Comparison of ENCODE assay signal across 24 cellular contexts in the genomic region with DNA sequence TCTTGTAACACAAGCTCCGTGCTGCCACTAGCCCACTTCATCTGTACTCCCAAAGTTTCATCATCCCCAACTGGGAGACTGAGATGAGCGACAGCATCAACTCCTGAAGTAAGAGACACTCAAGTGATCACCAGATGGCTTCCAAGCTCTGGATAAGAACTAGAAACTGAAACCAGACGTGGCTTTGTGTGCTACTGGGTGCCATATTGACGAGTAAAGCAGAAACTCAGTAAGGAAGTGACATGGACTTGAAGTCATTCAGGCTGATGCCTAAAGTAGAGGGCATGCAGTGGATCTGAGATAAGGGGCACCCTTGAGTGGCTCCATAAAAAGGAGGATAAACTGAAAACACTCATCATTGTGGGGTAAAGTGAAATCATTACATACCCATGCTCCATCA.
"Had no signal": no experiment of that assay in that cellular context is flagged by ENCODE, and none has a peak within 500 bp of the region (broad histone marks: within the 10 kb centered on the region; RNA-seq: fewer than 3 reads in every experiment).

No MANE protein-coding gene starts in this region.

- FAIRE-seq: keratinocyte had no signal

- H3K79me2 ChIP-seq: parathyroid adenoma had no signal

- H3K4me1 ChIP-seq: adrenal gland, parathyroid adenoma, sigmoid colon, stomach, testis, upper lobe of left lung had no signal

- H3K36me3 Mint-ChIP-seq: activated naive CD4-positive, alpha-beta T cell treated with anti-CD3 and anti-CD28 coated beads, Interleukin-2, amount 50 U/mL, for 72 hours; natural killer cell treated with Interleukin-12 subunit alpha and Interleukin-12 subunit beta and Interleukin-15 and Interleukin-18, amount 100 ng/mL, for 72 hours; stimulated activated effector memory CD8-positive, alpha-beta T cell treated with anti-CD3 and anti-CD28 coated beads, Interleukin-12 subunit alpha, Interleukin-12 subunit beta, amount 100 ng/mL, for 72 hours had no signal

- H3K9ac ChIP-seq: parathyroid adenoma had no signal

- DNase-seq: activated B cell treated with CpG ODN at 0.5 μM for 24 hours; activated CD4-positive, alpha-beta T cell treated with anti-CD3 and anti-CD28 coated beads for 48 hours; activated CD8-positive, alpha-beta memory T cell treated with anti-CD3 and anti-CD28 coated beads, Interleukin-2, amount 50 U/mL, for 4 hours; activated gamma-delta T cell; activated T-cell treated with anti-CD3 and anti-CD28 coated beads, Interleukin-2, amount 50 U/mL, for 48 hours; adrenal gland; dorsolateral prefrontal cortex; foreskin melanocyte; glutamatergic neuron; sigmoid colon; stimulated activated CD4-positive, alpha-beta T cell treated with anti-CD3 and anti-CD28 coated beads, Interleukin-4, amount 100 ng/mL, for 24 hours; stomach; testis; upper lobe of left lung had no signal

- H3K4me3 Mint-ChIP-seq: activated B cell treated with CpG ODN at 0.5 μM for 24 hours; natural killer cell treated with Interleukin-12 subunit alpha and Interleukin-12 subunit beta and Interleukin-15 and Interleukin-18, amount 100 ng/mL, for 72 hours; stimulated activated effector memory CD8-positive, alpha-beta T cell treated with anti-CD3 and anti-CD28 coated beads, Interleukin-12 subunit alpha, Interleukin-12 subunit beta, amount 100 ng/mL, for 72 hours; T-helper 2 cell treated with Interferon-gamma antibody and Interleukin-4, amounts not matched to agents 5 μg/mL and 100 μg/mL, for 36 hours had no signal

- H3K9me3 Mint-ChIP-seq: activated B cell treated with CpG ODN at 0.5 μM for 24 hours; activated naive CD4-positive, alpha-beta T cell treated with anti-CD3 and anti-CD28 coated beads, Interleukin-2, amount 50 U/mL, for 72 hours; natural killer cell treated with Interleukin-12 subunit alpha and Interleukin-12 subunit beta and Interleukin-15 and Interleukin-18, amount 100 ng/mL, for 72 hours; stimulated activated effector memory CD8-positive, alpha-beta T cell treated with anti-CD3 and anti-CD28 coated beads, Interleukin-12 subunit alpha, Interleukin-12 subunit beta, amount 100 ng/mL, for 72 hours; T-helper 2 cell treated with Interferon-gamma antibody and Interleukin-4, amounts not matched to agents 5 μg/mL and 100 μg/mL, for 36 hours had no signal

- H3K27ac ChIP-seq: adrenal gland, cardiac muscle cell, epithelial cell of prostate, neutrophil, parathyroid adenoma, sigmoid colon, stomach, testis, upper lobe of left lung had no signal

- H3K9me3 ChIP-seq: adrenal gland, neutrophil, sigmoid colon, stomach, testis, upper lobe of left lung had no signal

- H3K4me3 ChIP-seq: adrenal gland, cardiac muscle cell, dorsolateral prefrontal cortex, lung, sigmoid colon, stomach, testis, upper lobe of left lung had no signal

- H3K4me1 Mint-ChIP-seq: activated B cell treated with CpG ODN at 0.5 μM for 24 hours; stimulated activated effector memory CD8-positive, alpha-beta T cell treated with anti-CD3 and anti-CD28 coated beads, Interleukin-12 subunit alpha, Interleukin-12 subunit beta, amount 100 ng/mL, for 72 hours had no signal

- H3K27me3 Mint-ChIP-seq: activated B cell treated with CpG ODN at 0.5 μM for 24 hours had no signal

- H3K36me3 ChIP-seq: adrenal gland, neutrophil, sigmoid colon, stomach, upper lobe of left lung had no signal

- H3K27ac Mint-ChIP-seq: activated B cell treated with CpG ODN at 0.5 μM for 24 hours; activated naive CD4-positive, alpha-beta T cell treated with anti-CD3 and anti-CD28 coated beads, Interleukin-2, amount 50 U/mL, for 72 hours; natural killer cell treated with Interleukin-12 subunit alpha and Interleukin-12 subunit beta and Interleukin-15 and Interleukin-18, amount 100 ng/mL, for 72 hours; stimulated activated effector memory CD8-positive, alpha-beta T cell treated with anti-CD3 and anti-CD28 coated beads, Interleukin-12 subunit alpha, Interleukin-12 subunit beta, amount 100 ng/mL, for 72 hours; T-helper 2 cell treated with Interferon-gamma antibody and Interleukin-4, amounts not matched to agents 5 μg/mL and 100 μg/mL, for 36 hours had no signal

- H3K27me3 ChIP-seq: adrenal gland, cardiac muscle cell, neutrophil, sigmoid colon, stomach, testis, upper lobe of left lung had no signal

- H2AFZ ChIP-seq: parathyroid adenoma had no signal
